2 cellular contexts compared by ENCODE assay signal in genomic region chr2:29228276-29228675, GRCh38.
TF ChIP-seq lines count a peak whose summit lies in the region.

No MANE protein-coding gene starts in this region.

TF ChIP-seq in A549, 52 proteins besides CTCF, POLR2A, EP300 and RAD21:
- TF ChIP-seq RFX5 (IDR thresholded peaks at IDR 0.05) (no peak), ZFP36 (IDR thresholded peaks at IDR 0.05; ENCODE audit: borderline replicate concordance, partially characterized antibody) (no peak), JUN (IDR thresholded peaks at IDR 0.05) (no peak)

TF ChIP-seq in IMR-90, 13 proteins besides CTCF, POLR2A, EP300 and RAD21:
- no peak for TF ChIP-seq FOS (IDR thresholded peaks at IDR 0.05; ENCODE audit: low read depth, low read length)
- TF ChIP-seq NFE2L2 (IDR thresholded peaks at IDR 0.05; ENCODE audit: low read depth, low read length) = no peak
- no peak for TF ChIP-seq CHD1 (IDR thresholded peaks at IDR 0.05; ENCODE audit: low read depth, low read length)
- TF ChIP-seq BHLHE40 (IDR thresholded peaks at IDR 0.05; ENCODE audit: low read depth, low read length) = no peak
- no peak for TF ChIP-seq SMC3 (IDR thresholded peaks at IDR 0.05; ENCODE audit: low read depth, low read length)
- TF ChIP-seq MXI1 (IDR thresholded peaks at IDR 0.05; ENCODE audit: borderline replicate concordance, low read depth, low read length) = no peak
- no peak for TF ChIP-seq CEBPB (IDR thresholded peaks at IDR 0.05; ENCODE audit: low read depth, low read length)
- no peak for TF ChIP-seq RFX5 (IDR thresholded peaks at IDR 0.05; ENCODE audit: low read depth, low read length)
- no peak for TF ChIP-seq USF2 (IDR thresholded peaks at IDR 0.05; ENCODE audit: low read depth, low read length)
TF ChIP-seq in IMR-90: peak in this region for 0.
